ENCODE assay signal across 1 cellular context in genomic region chr10:104104418-104104817, GRCh38.
TF ChIP-seq lines count a peak whose summit lies in the region.

No MANE protein-coding gene starts in this region.

TF ChIP-seq in HCT116, 20 proteins besides CTCF, POLR2A, EP300 and RAD21:
- TF ChIP-seq CEBPB (IDR thresholded peaks at IDR 0.05; ENCODE audit: low read depth) (no peak; the same call in 1 of the 2 replicates), SIN3A (IDR thresholded peaks at IDR 0.05; ENCODE audit: low read depth) (no peak), EGR1 (IDR thresholded peaks at IDR 0.05; ENCODE audit: low read depth) (no peak), SP1 (IDR thresholded peaks at IDR 0.05; ENCODE audit: low read depth) (no peak), ELF1 (IDR thresholded peaks at IDR 0.05; ENCODE audit: borderline replicate concordance, low read depth) (no peak), CBX3 (IDR thresholded peaks at IDR 0.05; ENCODE audit: low read depth) (no peak), ZFX (IDR thresholded peaks at IDR 0.05) (no peak)
